In genomic region chr16:81060576-81061306, GRCh38 we compare ENCODE assay signal across 22 cellular contexts.
"Had no signal": no experiment of that assay in that cellular context is flagged by ENCODE, and none has a peak within 500 bp of the region (broad histone marks: within the 10 kb centered on the region; RNA-seq: fewer than 3 reads in every experiment).

No MANE protein-coding gene starts in this region.

- ATAC-seq: activated CD4-positive, alpha-beta T cell treated with anti-CD3 and anti-CD28 coated beads for 36 hours; heart right ventricle; left lobe of liver; naive thymus-derived CD4-positive, alpha-beta T cell; upper lobe of right lung had no signal

- DNase-seq: activated B cell treated with CpG ODN at 0.5 μM for 24 hours; activated CD4-positive, alpha-beta memory T cell treated with anti-CD3 and anti-CD28 coated beads for 36 hours; activated CD4-positive, alpha-beta T cell treated with anti-CD3 and anti-CD28 coated beads for 36 hours; activated naive CD4-positive, alpha-beta T cell treated with Interleukin-2 at 50 U/mL for 16 hours; activated naive CD8-positive, alpha-beta T cell treated with anti-CD3 and anti-CD28 coated beads for 36 hours; activated T-cell treated with anti-CD3 and anti-CD28 coated beads, Interleukin-2, amount 50 U/mL, for 48 hours; cortex of kidney; heart right ventricle; kidney; naive thymus-derived CD4-positive, alpha-beta T cell; ovary; stimulated activated CD4-positive, alpha-beta T cell treated with anti-CD3 and anti-CD28 coated beads, Interleukin-4, amount 100 ng/mL, for 24 hours; stimulated activated naive CD4-positive, alpha-beta T cell treated with Interleukin-2 at 50 U/mL for 16 hours; T-helper 1 cell; T-helper 9 cell; upper lobe of right lung had no signal

- H3K9me3 ChIP-seq: breast epithelium, heart right ventricle, ovary, prostate gland, right atrium auricular region, upper lobe of right lung had no signal

- H3K4me1 Mint-ChIP-seq: activated B cell treated with CpG ODN at 0.5 μM for 24 hours; activated CD4-positive, alpha-beta T cell treated with anti-CD3 and anti-CD28 coated beads for 36 hours; central memory CD8-positive, alpha-beta T cell; naive thymus-derived CD4-positive, alpha-beta T cell had no signal

- H3K36me3 Mint-ChIP-seq: activated CD4-positive, alpha-beta memory T cell treated with anti-CD3 and anti-CD28 coated beads for 36 hours; activated naive CD8-positive, alpha-beta T cell treated with anti-CD3 and anti-CD28 coated beads for 36 hours; naive thymus-derived CD4-positive, alpha-beta T cell had no signal

- H3K27ac Mint-ChIP-seq: activated B cell treated with CpG ODN at 0.5 μM for 24 hours; activated CD4-positive, alpha-beta memory T cell treated with anti-CD3 and anti-CD28 coated beads for 36 hours; activated CD4-positive, alpha-beta T cell treated with anti-CD3 and anti-CD28 coated beads for 36 hours; activated naive CD8-positive, alpha-beta T cell treated with anti-CD3 and anti-CD28 coated beads for 36 hours; naive thymus-derived CD4-positive, alpha-beta T cell had no signal

- H3K9me3 Mint-ChIP-seq: activated B cell treated with CpG ODN at 0.5 μM for 24 hours; activated CD4-positive, alpha-beta memory T cell treated with anti-CD3 and anti-CD28 coated beads for 36 hours; activated naive CD8-positive, alpha-beta T cell treated with anti-CD3 and anti-CD28 coated beads for 36 hours; central memory CD8-positive, alpha-beta T cell had no signal

- H3K27me3 Mint-ChIP-seq: activated B cell treated with CpG ODN at 0.5 μM for 24 hours; activated CD4-positive, alpha-beta memory T cell treated with anti-CD3 and anti-CD28 coated beads for 36 hours; activated CD4-positive, alpha-beta T cell treated with anti-CD3 and anti-CD28 coated beads for 36 hours; activated naive CD8-positive, alpha-beta T cell treated with anti-CD3 and anti-CD28 coated beads for 36 hours; central memory CD8-positive, alpha-beta T cell; naive thymus-derived CD4-positive, alpha-beta T cell had no signal

- H3K27me3 ChIP-seq: breast epithelium, heart right ventricle, ovary, right atrium auricular region, upper lobe of right lung had no signal

- H3K4me3 ChIP-seq: breast epithelium, heart right ventricle, lung, ovary, prostate gland, right atrium auricular region, upper lobe of right lung had no signal

- H3K4me1 ChIP-seq: breast epithelium, prostate gland, right atrium auricular region, upper lobe of right lung had no signal

- H3K4me3 Mint-ChIP-seq: activated B cell treated with CpG ODN at 0.5 μM for 24 hours; activated CD4-positive, alpha-beta memory T cell treated with anti-CD3 and anti-CD28 coated beads for 36 hours; activated CD4-positive, alpha-beta T cell treated with anti-CD3 and anti-CD28 coated beads for 36 hours; activated naive CD8-positive, alpha-beta T cell treated with anti-CD3 and anti-CD28 coated beads for 36 hours; central memory CD8-positive, alpha-beta T cell; naive thymus-derived CD4-positive, alpha-beta T cell had no signal

- H3K27ac ChIP-seq: breast epithelium, heart right ventricle, ovary, prostate gland, right atrium auricular region, upper lobe of right lung had no signal

- H3K36me3 ChIP-seq: breast epithelium, heart right ventricle, ovary, prostate gland, right atrium auricular region, upper lobe of right lung had no signal
